In the genomic region with DNA sequence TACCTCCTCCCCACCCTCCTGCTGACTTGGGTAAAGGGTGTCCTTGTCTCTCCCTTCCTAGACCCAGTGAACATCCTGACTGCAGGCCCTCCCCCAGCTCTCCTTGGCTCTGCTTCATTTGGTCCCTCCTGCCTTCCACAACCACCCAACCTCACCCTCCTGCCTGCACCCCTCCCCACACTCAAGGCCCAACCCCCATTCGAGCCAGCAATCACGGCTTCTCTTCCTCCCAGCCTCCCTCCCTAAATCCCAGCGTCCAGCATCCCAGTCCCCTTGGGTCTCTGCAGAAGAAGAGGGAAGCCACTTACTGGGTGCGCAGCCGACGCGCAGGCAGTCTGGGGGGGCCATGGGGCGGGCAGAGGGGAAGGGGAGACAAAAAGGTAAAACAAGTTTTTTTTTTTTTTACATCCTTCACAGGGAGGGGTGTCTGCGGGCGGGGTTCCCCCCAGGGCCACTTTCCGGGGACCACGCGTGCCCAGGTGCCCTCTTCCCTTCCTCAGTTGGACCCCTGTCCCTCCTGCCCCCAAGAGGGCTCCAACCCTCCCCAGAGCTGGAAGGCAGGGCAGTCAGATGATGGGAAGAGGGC, we compare ENCODE assay signal across 18 cellular contexts.
A peak's percentile ranks its signal among the peaks of the same experiment; 100 is the strongest.
DNase-seq lines count a peak whose midpoint lies in the region; ATAC-seq and TF ChIP-seq lines count a peak whose summit lies in the region.
"Had no signal": no experiment of that assay in that cellular context is flagged by ENCODE, and none has a peak within 500 bp of the region (broad histone marks: within the 10 kb centered on the region; RNA-seq: fewer than 3 reads in every experiment).

No MANE protein-coding gene starts in this region.

- H3K27ac ChIP-seq in naive thymus-derived CD4-positive, alpha-beta T cell (ENCODE audit: low read depth, low read length), result no peak overlapping the region
- H3K27ac ChIP-seq: SJSA1, suprapubic skin had no signal

- H3K4me1 Mint-ChIP-seq in CD14-positive monocyte (peaks cover 55% of the 10 kb centered on the region), HFFc6 (ENCODE audit: low read depth) (peaks cover 13% of the 10 kb centered on the region), brain (peaks cover 30% of the 10 kb centered on the region), neural crest cell (peaks cover 9% of the 10 kb centered on the region)
- peaks cover 0 to 14% (median 4%) of the 10 kb centered on the region in 7 donors for H3K4me1 Mint-ChIP-seq in naive thymus-derived CD4-positive, alpha-beta T cell
- peaks cover 6% of the 10 kb centered on the region for H3K4me1 Mint-ChIP-seq in activated CD4-positive, alpha-beta memory T cell treated with anti-CD3 and anti-CD28 coated beads, Interleukin-2, amount 10 ng/mL, durations not matched to agents 7 days and 5 days

- ATAC-seq in naive thymus-derived CD4-positive, alpha-beta T cell, result no peak
- no peak for ATAC-seq in GM19463 (IDR thresholded peaks at IDR 0.05; ENCODE audit: unreplicated experiment)

- TF ChIP-seq CTCF in CD14-positive monocyte (IDR thresholded peaks at IDR 0.05) (peak; percentile 4), HFFc6 (IDR thresholded peaks at IDR 0.05) (peak; percentile 46), brain (conservative IDR thresholded peaks at IDR 0.05) (peak in 1 of 2 experiments; percentile 39), neural crest cell (conservative IDR thresholded peaks at IDR 0.05) (peak; percentile 15)

- H3K36me3 Mint-ChIP-seq in CD14-positive monocyte (no peaks in the 10 kb centered on the region), HFFc6 (ENCODE audit: low read depth) (no peaks in the 10 kb centered on the region), brain (no peaks in the 10 kb centered on the region), neural crest cell (ENCODE audit: low read depth) (no peaks in the 10 kb centered on the region)
- no peaks in the 10 kb centered on the region for H3K36me3 Mint-ChIP-seq in naive thymus-derived CD4-positive, alpha-beta T cell
- H3K36me3 Mint-ChIP-seq in activated CD4-positive, alpha-beta memory T cell treated with anti-CD3 and anti-CD28 coated beads, Interleukin-2, amount 10 ng/mL, durations not matched to agents 7 days and 5 days (ENCODE audit: low read depth), result no peaks in the 10 kb centered on the region
- H3K36me3 Mint-ChIP-seq: CD8-positive, alpha-beta memory T cell; memory B cell; naive B cell had no signal

- no peak for DNase-seq in CD14-positive monocyte (ENCODE audit: low spot score)
- DNase-seq in HFFc6, result no peak
- DNase-seq in neural crest cell (ENCODE audit: low read depth, low spot score), result no peak
- DNase-seq in naive thymus-derived CD4-positive, alpha-beta T cell, result no peak
- DNase-seq in activated CD4-positive, CD25-positive, alpha-beta regulatory T cell treated with anti-CD3 and anti-CD28 coated beads, Interleukin-2, amount 50 U/mL, for 72 hours, result no peak
- DNase-seq in activated CD4-positive, alpha-beta memory T cell treated with anti-CD3 and anti-CD28 coated beads, Interleukin-2, amount 10 ng/mL, durations not matched to agents 7 days and 5 days, result no peak
- DNase-seq: GOT3 had no signal

- no peaks in the 10 kb centered on the region for H3K36me3 ChIP-seq in naive thymus-derived CD4-positive, alpha-beta T cell (ENCODE audit: control insufficient read depth in 2 of 3, insufficient read depth in 3 of 3, low read length in 3 of 3)
- H3K36me3 ChIP-seq: MG63, sigmoid colon, SJSA1, suprapubic skin had no signal

- H3K9me3 Mint-ChIP-seq in CD14-positive monocyte, result no peaks in the 10 kb centered on the region
- H3K9me3 Mint-ChIP-seq in HFFc6, result no peaks in the 10 kb centered on the region
- H3K9me3 Mint-ChIP-seq in brain, result peaks cover 0 to 3% (median 0%) of the 10 kb centered on the region in 5 experiments
- no peaks in the 10 kb centered on the region for H3K9me3 Mint-ChIP-seq in neural crest cell
- no peaks in the 10 kb centered on the region for H3K9me3 Mint-ChIP-seq in naive thymus-derived CD4-positive, alpha-beta T cell
- no peaks in the 10 kb centered on the region for H3K9me3 Mint-ChIP-seq in activated CD4-positive, alpha-beta memory T cell treated with anti-CD3 and anti-CD28 coated beads, Interleukin-2, amount 10 ng/mL, durations not matched to agents 7 days and 5 days
- H3K9me3 Mint-ChIP-seq: CD8-positive, alpha-beta memory T cell; memory B cell; naive B cell; T-helper 1 cell treated with Interleukin-12 subunit alpha and Interleukin-12 subunit beta and Interleukin-4 antibody, amounts not matched to agents 30 μg/mL and 1 μg/mL, for 36 hours had no signal

- H3K4me3 Mint-ChIP-seq in CD14-positive monocyte (peak overlapping the region in 1 of 2 donors; percentile 11), HFFc6 (no peak overlapping the region), brain (no peak overlapping the region), neural crest cell (no peak overlapping the region)
- H3K4me3 Mint-ChIP-seq in naive thymus-derived CD4-positive, alpha-beta T cell, result no peak overlapping the region
- H3K4me3 Mint-ChIP-seq in activated CD4-positive, alpha-beta memory T cell treated with anti-CD3 and anti-CD28 coated beads, Interleukin-2, amount 10 ng/mL, durations not matched to agents 7 days and 5 days, result no peak overlapping the region
- H3K4me3 Mint-ChIP-seq: memory B cell; T-helper 1 cell treated with Interleukin-12 subunit alpha and Interleukin-12 subunit beta and Interleukin-4 antibody, amounts not matched to agents 30 μg/mL and 1 μg/mL, for 36 hours had no signal

- peaks cover 0 to 3% (median 2%) of the 10 kb centered on the region in 3 donors for H3K27me3 Mint-ChIP-seq in CD14-positive monocyte (ENCODE audit: low read depth in 3 of 3)
- H3K27me3 Mint-ChIP-seq in HFFc6 (ENCODE audit: insufficient read depth), result peaks cover 15% of the 10 kb centered on the region
- peaks cover 3% of the 10 kb centered on the region for H3K27me3 Mint-ChIP-seq in brain
- H3K27me3 Mint-ChIP-seq in neural crest cell (ENCODE audit: low read depth), result peaks cover 9% of the 10 kb centered on the region
- H3K27me3 Mint-ChIP-seq in naive thymus-derived CD4-positive, alpha-beta T cell, result peaks cover 0 to 19% (median 7%) of the 10 kb centered on the region in 5 donors
- no peaks in the 10 kb centered on the region for H3K27me3 Mint-ChIP-seq in activated CD4-positive, alpha-beta memory T cell treated with anti-CD3 and anti-CD28 coated beads, Interleukin-2, amount 10 ng/mL, durations not matched to agents 7 days and 5 days

- H3K9me3 ChIP-seq in naive thymus-derived CD4-positive, alpha-beta T cell (ENCODE audit: control insufficient read depth in 2 of 3, low read length in 3 of 3), result no peaks in the 10 kb centered on the region
- H3K9me3 ChIP-seq: MG63, sigmoid colon, SJSA1, suprapubic skin had no signal

- POLR2A ChIA-PET in naive thymus-derived CD4-positive, alpha-beta T cell (lab: Charles Lee), result no interaction called here
- POLR2A ChIA-PET in activated CD4-positive, alpha-beta memory T cell treated with anti-CD3 and anti-CD28 coated beads, Interleukin-2, amount 10 ng/mL, durations not matched to agents 7 days and 5 days (lab: Charles Lee), result interaction anchor here (1.3 kb wide), 1 partner anchor 294 kb away, joined by 3 read pairs; no protein-coding TSS in a partner anchor

- H3K27ac Mint-ChIP-seq in CD14-positive monocyte (peak overlapping the region in 3 of 7 donors; percentile 32 to 68 (median 61)), HFFc6 (no peak overlapping the region), brain (peak overlapping the region; percentile 69 to 90 (median 86)), neural crest cell (ENCODE audit: unreplicated experiment) (no peak overlapping the region)
- H3K27ac Mint-ChIP-seq in naive thymus-derived CD4-positive, alpha-beta T cell, result no peak overlapping the region
- H3K27ac Mint-ChIP-seq in activated CD4-positive, alpha-beta memory T cell treated with anti-CD3 and anti-CD28 coated beads, Interleukin-2, amount 10 ng/mL, durations not matched to agents 7 days and 5 days, result no peak overlapping the region
- H3K27ac Mint-ChIP-seq: CD8-positive, alpha-beta memory T cell; memory B cell; T-helper 1 cell treated with Interleukin-12 subunit alpha and Interleukin-12 subunit beta and Interleukin-4 antibody, amounts not matched to agents 30 μg/mL and 1 μg/mL, for 36 hours had no signal

- intact Hi-C loops in CD14-positive monocyte (cut with micrococcal nuclease), result loop anchor here (5.0 kb wide), 4 partner anchors 34 to 166 kb away; partner anchors contain the start of gene NRXN2 (in 1 of the 2)
- intact Hi-C loops in naive thymus-derived CD4-positive, alpha-beta T cell (cut with micrococcal nuclease), result loop anchor here (1.0 to 2.0 kb wide), 5 partner anchors 100 to 449 kb away; no protein-coding TSS in a partner anchor

- H3K27me3 ChIP-seq in naive thymus-derived CD4-positive, alpha-beta T cell (ENCODE audit: control insufficient read depth in 2 of 2, insufficient read depth in 2 of 2, low read length in 2 of 2), result no peaks in the 10 kb centered on the region
- H3K27me3 ChIP-seq: MG63, sigmoid colon had no signal

- H3K4me1 ChIP-seq in naive thymus-derived CD4-positive, alpha-beta T cell (ENCODE audit: control insufficient read depth in 2 of 2, insufficient read depth in 2 of 2, low read length in 2 of 2), result no peaks in the 10 kb centered on the region
- H3K4me1 ChIP-seq: SJSA1 had no signal

- CTCF ChIA-PET in naive thymus-derived CD4-positive, alpha-beta T cell (lab: Charles Lee), result interaction anchor here (0.5 to 0.6 kb wide), 2 partner anchors 300 to 915 kb away, joined by 3 to 4 read pairs; no protein-coding TSS in a partner anchor
- CTCF ChIA-PET in activated CD4-positive, alpha-beta memory T cell treated with anti-CD3 and anti-CD28 coated beads, Interleukin-2, amount 10 ng/mL, durations not matched to agents 7 days and 5 days (lab: Charles Lee), result interaction anchor here (0.7 to 2.8 kb wide), 2 partner anchors 50 to 204 kb away, joined by 3 to 17 read pairs; no protein-coding TSS in a partner anchor

- H3K4me3 ChIP-seq in naive thymus-derived CD4-positive, alpha-beta T cell (ENCODE audit: low read length), result no peak overlapping the region
- H3K4me3 ChIP-seq: GM12878, MG63, sigmoid colon, SJSA1, suprapubic skin had no signal

Comparison
In these comparisons a context has a peak if more than half of its experiments do, and no peak if none do; other contexts are left out.
1. H3K27ac Mint-ChIP-seq: peak in brain (5 of 5); none in HFFc6 (single experiment), neural crest cell (single experiment), naive thymus-derived CD4-positive, alpha-beta T cell (0 of 9) and activated CD4-positive, alpha-beta memory T cell treated with anti-CD3 and anti-CD28 coated beads, Interleukin-2, amount 10 ng/mL, durations not matched to agents 7 days and 5 days (single experiment).